15 cellular contexts compared by ENCODE assay signal in genomic region chr15:33279613-33280205, GRCh38. TPM values are rescaled to one million over a fixed set of nuclear protein-coding genes. Genes with fewer than 3 reads are reported as not detected.
DNase-seq lines count a peak whose midpoint lies in the region; ATAC-seq and TF ChIP-seq lines count a peak whose summit lies in the region.
"Had no signal": no experiment of that assay in that cellular context is flagged by ENCODE, and none has a peak within 500 bp of the region (broad histone marks: within the 10 kb centered on the region; RNA-seq: fewer than 3 reads in every experiment).

No MANE protein-coding gene starts in this region.

- peak; percentile 73 for ATAC-seq in foreskin keratinocyte
- ATAC-seq in HG03108 (IDR thresholded peaks at IDR 0.05; ENCODE audit: unreplicated experiment): no peak
- no peak for ATAC-seq in GM21737 (IDR thresholded peaks at IDR 0.05; ENCODE audit: unreplicated experiment)
- ATAC-seq: activated T-cell treated with anti-CD3 and anti-CD28 coated beads, Interleukin-2, amount 50 U/mL, for 4 hours had no signal

- no peak for TF ChIP-seq CTCF in foreskin keratinocyte (conservative IDR thresholded peaks at IDR 0.05)
- no peak for TF ChIP-seq CTCF in left ventricle myocardium inferior (IDR thresholded peaks at IDR 0.05; ENCODE audit: borderline replicate concordance)

- no peaks in the 10 kb centered on the region for H3K79me2 ChIP-seq in ACC112 (ENCODE audit: control insufficient read depth, insufficient read depth, low read length, unreplicated experiment)

- H3K4me1 ChIP-seq in ACC112 (ENCODE audit: control insufficient read depth, insufficient read depth, low read length, unreplicated experiment): peaks cover 24% of the 10 kb centered on the region
- peaks cover 22% of the 10 kb centered on the region for H3K4me1 ChIP-seq in HUES6 (ENCODE audit: control insufficient read depth, insufficient read depth, low read length)
- peaks cover 15% of the 10 kb centered on the region for H3K4me1 ChIP-seq in foreskin keratinocyte
- no peaks in the 10 kb centered on the region for H3K4me1 ChIP-seq in left ventricle myocardium inferior
- H3K4me1 ChIP-seq: spleen had no signal

- no peak overlapping the region for H3K9ac ChIP-seq in HUES6 (ENCODE audit: low read length)

- H3K27me3 ChIP-seq in ACC112 (ENCODE audit: insufficient read depth, low read length): no peaks in the 10 kb centered on the region
- no peaks in the 10 kb centered on the region for H3K27me3 ChIP-seq in HUES6 (ENCODE audit: control insufficient read depth, insufficient read depth, low read length)
- H3K27me3 ChIP-seq in foreskin keratinocyte: no peaks in the 10 kb centered on the region
- H3K27me3 ChIP-seq in left ventricle myocardium inferior (ENCODE audit: low read depth): peaks cover 7% of the 10 kb centered on the region

- H3K27ac ChIP-seq in ACC112 (ENCODE audit: low read depth, low read length) (peak overlapping the region; percentile 97), HUES6 (ENCODE audit: low read depth, low read length) (peak overlapping the region; percentile 58; the same call in 1 of the 2 replicates), foreskin keratinocyte (peak overlapping the region; percentile 87), left ventricle myocardium inferior (replicated peaks) (no peak overlapping the region)
- H3K27ac ChIP-seq: neutrophil, spleen had no signal

- H2AFZ ChIP-seq in ACC112 (ENCODE audit: low read length, unreplicated experiment): peak overlapping the region; percentile 57

- no peaks in the 10 kb centered on the region for H3K36me3 ChIP-seq in ACC112 (ENCODE audit: insufficient read depth, low read length)
- H3K36me3 ChIP-seq in HUES6 (ENCODE audit: control insufficient read depth, insufficient read depth, low read length): no peaks in the 10 kb centered on the region
- no peaks in the 10 kb centered on the region for H3K36me3 ChIP-seq in left ventricle myocardium inferior
- H3K36me3 ChIP-seq: neutrophil, spleen had no signal

- peaks cover 15% of the 10 kb centered on the region; the same call in 1 of the 2 replicates for H3K9me3 ChIP-seq in HUES6 (ENCODE audit: control insufficient read depth, insufficient read depth, low read depth, low read length)
- peaks cover 3% of the 10 kb centered on the region for H3K9me3 ChIP-seq in left ventricle myocardium inferior (replicated peaks)
- H3K9me3 ChIP-seq: neutrophil had no signal

- peak; percentile 29 for DNase-seq in amniotic stem cell (lab: John Stamatoyannopoulos, UW)
- DNase-seq in foreskin keratinocyte: peak; percentile 74 to 92
- no peak for DNase-seq in left ventricle myocardium inferior
- DNase-seq in pons (ENCODE audit: low spot score): no peak
- DNase-seq: activated CD4-positive, alpha-beta T cell treated with anti-CD3 and anti-CD28 coated beads, Interleukin-2, amount 50 U/mL, for 1 hour; activated T-cell treated with anti-CD3 and anti-CD28 coated beads, Interleukin-2, amount 50 U/mL, for 4 hours; NCI-H1417; spleen had no signal

- H3K4me3 ChIP-seq in ACC112 (ENCODE audit: low read depth, low read length) (peak overlapping the region; percentile 53; the same call in 1 of the 2 replicates), HUES6 (ENCODE audit: low read depth, low read length) (no peak overlapping the region), left ventricle myocardium inferior (no peak overlapping the region)
- H3K4me3 ChIP-seq: spleen had no signal

- intact Hi-C loops in left ventricle myocardium inferior (cut with micrococcal nuclease): no loop called here

RNA-seq across cellular contexts. Expression of gene RYR3, which starts 31.1 kb away (rescaled TPM):
- total RNA-seq in foreskin keratinocyte: under 0.01 TPM in 2 replicates
- not detected in 2 replicates for polyA plus RNA-seq in foreskin keratinocyte
- 0.08 TPM for total RNA-seq in left ventricle myocardium inferior
- total RNA-seq: activated T-cell treated with anti-CD3 and anti-CD28 coated beads, Interleukin-2, amount 50 U/mL, for 4 hours; NCI-H460; T-helper 2 cell treated with Interferon-gamma antibody and Interleukin-4, amounts not matched to agents 100 ng/mL and 5 ng/mL, for 36 hours had no signal

Comparison
In these comparisons a context has a peak if more than half of its experiments do, and no peak if none do; other contexts are left out.
1. DNase-seq: peak in amniotic stem cell (single experiment) and foreskin keratinocyte (2 of 2); none in left ventricle myocardium inferior (single experiment) and pons (single experiment).